ENCODE assay signal across 11 cellular contexts in genomic region chr22:36453266-36453607, GRCh38.
DNase-seq lines count a peak whose midpoint lies in the region; ATAC-seq and TF ChIP-seq lines count a peak whose summit lies in the region.
"Had no signal": no experiment of that assay in that cellular context is flagged by ENCODE, and none has a peak within 500 bp of the region (broad histone marks: within the 10 kb centered on the region; RNA-seq: fewer than 3 reads in every experiment).

No MANE protein-coding gene starts in this region.

- H3K4me2 ChIP-seq in MM.1S (ENCODE audit: low read depth, low read length) = peak overlapping the region; percentile 15; the same call in 1 of the 2 replicates

- H3K27ac Mint-ChIP-seq in central memory CD8-positive, alpha-beta T cell (ENCODE audit: low read depth) = peak overlapping the region; percentile 82

- H3K27me3 Mint-ChIP-seq in central memory CD8-positive, alpha-beta T cell = no peaks in the 10 kb centered on the region

- no peak overlapping the region for H2AFZ ChIP-seq in MM.1S (ENCODE audit: low read length)

- ATAC-seq in central memory CD8-positive, alpha-beta T cell (replicated peaks; ENCODE audit: extremely low read depth, poor library complexity, severe bottlenecking) = no peak
- ATAC-seq in GM19351 (IDR thresholded peaks at IDR 0.05; ENCODE audit: unreplicated experiment) = no peak

- peaks cover 34% of the 10 kb centered on the region for H3F3A ChIP-seq in MM.1S (ENCODE audit: insufficient read depth, low read length)

- no peaks in the 10 kb centered on the region for H3K27me3 ChIP-seq in MM.1S (replicated peaks; ENCODE audit: insufficient read depth, low read length)

- H3K27ac ChIP-seq in MM.1S (ENCODE audit: low read length) (peak overlapping the region; percentile 26; the same call in 1 of the 2 replicates), skin epidermis (peak overlapping the region in 14 of 21 experiments; percentile 0 to 97 (median 71)), substantia nigra (ENCODE audit: low read depth, low read length, poor library complexity, severe bottlenecking) (no peak overlapping the region)

- H3K36me3 ChIP-seq in MM.1S (replicated peaks; ENCODE audit: insufficient read depth, low read length) = no peaks in the 10 kb centered on the region

- H3K4me3 Mint-ChIP-seq in central memory CD8-positive, alpha-beta T cell = peak overlapping the region; percentile 67

- peaks cover 39% of the 10 kb centered on the region for H3K4me1 Mint-ChIP-seq in central memory CD8-positive, alpha-beta T cell

- no peaks in the 10 kb centered on the region for H3K9me3 ChIP-seq in MM.1S (replicated peaks; ENCODE audit: insufficient read depth, low read length)

- H3K9me2 ChIP-seq in MM.1S (replicated peaks; ENCODE audit: insufficient read depth, low read length) = no peaks in the 10 kb centered on the region

- H3K4me3 ChIP-seq in MM.1S (ENCODE audit: low read length) (no peak overlapping the region), skin epidermis (no peak overlapping the region)

- no peaks in the 10 kb centered on the region for H3K9me3 Mint-ChIP-seq in central memory CD8-positive, alpha-beta T cell

- H3K79me2 ChIP-seq in MM.1S (ENCODE audit: low read length) = no peaks in the 10 kb centered on the region

- DNase-seq in NCI-H2029 (lab: John Stamatoyannopoulos, UW) = peak; percentile 23
- no peak for DNase-seq in NCI-H2029 treated with DMSO at 0.1 percent for 48 hours (lab: John Stamatoyannopoulos, UW)
- no peak for DNase-seq in MM.1S
- no peak for DNase-seq in central memory CD8-positive, alpha-beta T cell (ENCODE audit: low spot score in 2 of 2)
- DNase-seq in cerebellar cortex (ENCODE audit: low spot score) = no peak
- DNase-seq in substantia nigra (lab: John Stamatoyannopoulos, UW) = no peak
- DNase-seq: activated naive CD4-positive, alpha-beta T cell; kidney; NCI-H2081 had no signal

- H3K4me1 ChIP-seq in MM.1S (ENCODE audit: low read length) = peaks cover 27% of the 10 kb centered on the region

- no peak overlapping the region for H3K9ac ChIP-seq in MM.1S (ENCODE audit: low read length)

- TF ChIP-seq CTCF in MM.1S (IDR thresholded peaks at IDR 0.05; ENCODE audit: low read length) = no peak

- no peaks in the 10 kb centered on the region for H4K20me1 ChIP-seq in MM.1S (ENCODE audit: insufficient read depth, low read length)

- H3K36me3 Mint-ChIP-seq in central memory CD8-positive, alpha-beta T cell (ENCODE audit: insufficient read depth) = peaks cover 17% of the 10 kb centered on the region
